In genomic region chr19:58353717-58354477, GRCh38 we compare ENCODE assay signal across 1 cellular context.
A peak's percentile ranks its signal among the peaks of the same experiment; 100 is the strongest.
TF ChIP-seq lines count a peak whose summit lies in the region.

No MANE protein-coding gene starts in this region.

TF ChIP-seq in HepG2, 621 proteins besides CTCF, POLR2A, EP300 and RAD21 (continued from another document and continues in another):
- TF ChIP-seq ZNF703 (CRISPR knock-in tag; IDR thresholded peaks at IDR 0.05; ENCODE audit: borderline replicate concordance), result no peak
- TF ChIP-seq SRSF9 (IDR thresholded peaks at IDR 0.05; ENCODE audit: borderline replicate concordance, insufficient read depth, low read depth, low read length, poor library complexity, severe bottlenecking), result no peak
- no peak for TF ChIP-seq ZFP41 (CRISPR knock-in tag; IDR thresholded peaks at IDR 0.05; ENCODE audit: borderline replicate concordance)
- no peak for TF ChIP-seq REST (IDR thresholded peaks at IDR 0.05; ENCODE audit: borderline replicate concordance in 1 of 2, low read depth in 1 of 2, low read length in 2 of 2)
- no peak for TF ChIP-seq CEBPB (IDR thresholded peaks at IDR 0.05; ENCODE audit: borderline replicate concordance, low read depth, low read length)
- no peak for TF ChIP-seq HDAC6 (IDR thresholded peaks at IDR 0.05; ENCODE audit: low read depth, low read length)
- TF ChIP-seq ZC3H13 (CRISPR knock-in tag; IDR thresholded peaks at IDR 0.05), result peak; percentile 76
- peak; percentile 75 for TF ChIP-seq ZMYM3 (CRISPR knock-in tag; IDR thresholded peaks at IDR 0.05)
- TF ChIP-seq ZNF30 (CRISPR knock-in tag; IDR thresholded peaks at IDR 0.05), result no peak
- TF ChIP-seq, protein P1, sequence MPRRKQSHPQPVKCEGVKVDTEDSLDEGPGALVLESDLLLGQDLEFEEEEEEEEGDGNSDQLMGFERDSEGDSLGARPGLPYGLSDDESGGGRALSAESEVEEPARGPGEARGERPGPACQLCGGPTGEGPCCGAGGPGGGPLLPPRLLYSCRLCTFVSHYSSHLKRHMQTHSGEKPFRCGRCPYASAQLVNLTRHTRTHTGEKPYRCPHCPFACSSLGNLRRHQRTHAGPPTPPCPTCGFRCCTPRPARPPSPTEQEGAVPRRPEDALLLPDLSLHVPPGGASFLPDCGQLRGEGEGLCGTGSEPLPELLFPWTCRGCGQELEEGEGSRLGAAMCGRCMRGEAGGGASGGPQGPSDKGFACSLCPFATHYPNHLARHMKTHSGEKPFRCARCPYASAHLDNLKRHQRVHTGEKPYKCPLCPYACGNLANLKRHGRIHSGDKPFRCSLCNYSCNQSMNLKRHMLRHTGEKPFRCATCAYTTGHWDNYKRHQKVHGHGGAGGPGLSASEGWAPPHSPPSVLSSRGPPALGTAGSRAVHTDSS (CRISPR knock-in tag; conservative IDR thresholded peaks at IDR 0.05), result no peak
- TF ChIP-seq SRSF1 (optimal IDR thresholded peaks at IDR 0.05; ENCODE audit: low read depth, low read length), result no peak
- TF ChIP-seq ZFP1 (CRISPR knock-in tag; IDR thresholded peaks at IDR 0.05), result no peak
- TF ChIP-seq ZNF235 (CRISPR knock-in tag; IDR thresholded peaks at IDR 0.05; ENCODE audit: borderline replicate concordance), result no peak
- no peak for TF ChIP-seq GATAD2A (CRISPR knock-in tag; IDR thresholded peaks at IDR 0.05)
- no peak for TF ChIP-seq SIN3B (IDR thresholded peaks at IDR 0.05; ENCODE audit: low read length)
- TF ChIP-seq MBNL3 (CRISPR knock-in tag; conservative IDR thresholded peaks at IDR 0.05), result no peak
- TF ChIP-seq, protein P2, sequence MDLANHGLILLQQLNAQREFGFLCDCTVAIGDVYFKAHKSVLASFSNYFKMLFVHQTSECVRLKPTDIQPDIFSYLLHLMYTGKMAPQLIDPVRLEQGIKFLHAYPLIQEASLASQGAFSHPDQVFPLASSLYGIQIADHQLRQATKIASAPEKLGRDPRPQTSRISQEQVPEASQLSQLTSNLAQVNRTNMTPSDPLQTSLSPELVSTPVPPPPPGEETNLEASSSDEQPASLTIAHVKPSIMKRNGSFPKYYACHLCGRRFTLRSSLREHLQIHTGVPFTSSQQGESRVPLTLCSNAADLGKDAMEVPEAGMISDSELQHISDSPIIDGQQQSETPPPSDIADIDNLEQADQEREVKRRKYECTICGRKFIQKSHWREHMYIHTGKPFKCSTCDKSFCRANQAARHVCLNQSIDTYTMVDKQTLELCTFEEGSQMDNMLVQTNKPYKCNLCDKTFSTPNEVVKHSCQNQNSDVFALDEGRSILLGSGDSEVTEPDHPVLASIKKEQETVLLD (CRISPR knock-in tag; IDR thresholded peaks at IDR 0.05; ENCODE audit: low read depth), result no peak
- TF ChIP-seq XRCC5 (optimal IDR thresholded peaks at IDR 0.05; ENCODE audit: low read length), result no peak
- no peak for TF ChIP-seq ELK4 (CRISPR knock-in tag; IDR thresholded peaks at IDR 0.05; ENCODE audit: borderline replicate concordance)
- TF ChIP-seq POGK (CRISPR knock-in tag; conservative IDR thresholded peaks at IDR 0.05), result no peak
- TF ChIP-seq ZNF850 (CRISPR knock-in tag; conservative IDR thresholded peaks at IDR 0.05), result no peak
- TF ChIP-seq, protein P3, sequence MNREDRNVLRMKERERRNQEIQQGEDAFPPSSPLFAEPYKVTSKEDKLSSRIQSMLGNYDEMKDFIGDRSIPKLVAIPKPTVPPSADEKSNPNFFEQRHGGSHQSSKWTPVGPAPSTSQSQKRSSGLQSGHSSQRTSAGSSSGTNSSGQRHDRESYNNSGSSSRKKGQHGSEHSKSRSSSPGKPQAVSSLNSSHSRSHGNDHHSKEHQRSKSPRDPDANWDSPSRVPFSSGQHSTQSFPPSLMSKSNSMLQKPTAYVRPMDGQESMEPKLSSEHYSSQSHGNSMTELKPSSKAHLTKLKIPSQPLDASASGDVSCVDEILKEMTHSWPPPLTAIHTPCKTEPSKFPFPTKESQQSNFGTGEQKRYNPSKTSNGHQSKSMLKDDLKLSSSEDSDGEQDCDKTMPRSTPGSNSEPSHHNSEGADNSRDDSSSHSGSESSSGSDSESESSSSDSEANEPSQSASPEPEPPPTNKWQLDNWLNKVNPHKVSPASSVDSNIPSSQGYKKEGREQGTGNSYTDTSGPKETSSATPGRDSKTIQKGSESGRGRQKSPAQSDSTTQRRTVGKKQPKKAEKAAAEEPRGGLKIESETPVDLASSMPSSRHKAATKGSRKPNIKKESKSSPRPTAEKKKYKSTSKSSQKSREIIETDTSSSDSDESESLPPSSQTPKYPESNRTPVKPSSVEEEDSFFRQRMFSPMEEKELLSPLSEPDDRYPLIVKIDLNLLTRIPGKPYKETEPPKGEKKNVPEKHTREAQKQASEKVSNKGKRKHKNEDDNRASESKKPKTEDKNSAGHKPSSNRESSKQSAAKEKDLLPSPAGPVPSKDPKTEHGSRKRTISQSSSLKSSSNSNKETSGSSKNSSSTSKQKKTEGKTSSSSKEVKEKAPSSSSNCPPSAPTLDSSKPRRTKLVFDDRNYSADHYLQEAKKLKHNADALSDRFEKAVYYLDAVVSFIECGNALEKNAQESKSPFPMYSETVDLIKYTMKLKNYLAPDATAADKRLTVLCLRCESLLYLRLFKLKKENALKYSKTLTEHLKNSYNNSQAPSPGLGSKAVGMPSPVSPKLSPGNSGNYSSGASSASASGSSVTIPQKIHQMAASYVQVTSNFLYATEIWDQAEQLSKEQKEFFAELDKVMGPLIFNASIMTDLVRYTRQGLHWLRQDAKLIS (CRISPR knock-in tag; IDR thresholded peaks at IDR 0.05), result no peak
- TF ChIP-seq ZNF530 (CRISPR knock-in tag; IDR thresholded peaks at IDR 0.05; ENCODE audit: low read depth), result 0 out of 2 replicates have a peak, but pooled peaks have one; percentile 49
- peak; percentile 43; the same call in 1 of the 2 replicates for TF ChIP-seq HOXA3 (CRISPR knock-in tag; IDR thresholded peaks at IDR 0.05)
- no peak for TF ChIP-seq ELF3 (CRISPR knock-in tag; IDR thresholded peaks at IDR 0.05)
- TF ChIP-seq MYNN (CRISPR knock-in tag; IDR thresholded peaks at IDR 0.05; ENCODE audit: low read depth), result no peak
- TF ChIP-seq POGZ (CRISPR knock-in tag; IDR thresholded peaks at IDR 0.05), result no peak
- TF ChIP-seq NR2C2 (CRISPR knock-in tag; IDR thresholded peaks at IDR 0.05; ENCODE audit: borderline replicate concordance), result peak; percentile 44; the same call in 1 of the 2 replicates
- no peak for TF ChIP-seq NFATC3 (CRISPR knock-in tag; IDR thresholded peaks at IDR 0.05)
- no peak for TF ChIP-seq ZNF773 (CRISPR knock-in tag; IDR thresholded peaks at IDR 0.05; ENCODE audit: borderline replicate concordance)
- peak; percentile 27 for TF ChIP-seq ASH2L (IDR thresholded peaks at IDR 0.05; ENCODE audit: insufficient read length, low read depth, low read length)
- peak; percentile 52 for TF ChIP-seq PHF20 (CRISPR knock-in tag; IDR thresholded peaks at IDR 0.05)
- TF ChIP-seq FOXJ3 (CRISPR knock-in tag; IDR thresholded peaks at IDR 0.05; ENCODE audit: borderline replicate concordance), result peak; percentile 61; the same call in 1 of the 2 replicates
- TF ChIP-seq HOXD1 (CRISPR knock-in tag; IDR thresholded peaks at IDR 0.05), result no peak
- 0 out of 2 replicates have a peak, but pooled peaks have one; percentile 64 for TF ChIP-seq ZNF558 (CRISPR knock-in tag; IDR thresholded peaks at IDR 0.05; ENCODE audit: borderline replicate concordance)
- no peak for TF ChIP-seq ZNF510 (CRISPR knock-in tag; IDR thresholded peaks at IDR 0.05; ENCODE audit: low read depth)
- TF ChIP-seq, protein P4, sequence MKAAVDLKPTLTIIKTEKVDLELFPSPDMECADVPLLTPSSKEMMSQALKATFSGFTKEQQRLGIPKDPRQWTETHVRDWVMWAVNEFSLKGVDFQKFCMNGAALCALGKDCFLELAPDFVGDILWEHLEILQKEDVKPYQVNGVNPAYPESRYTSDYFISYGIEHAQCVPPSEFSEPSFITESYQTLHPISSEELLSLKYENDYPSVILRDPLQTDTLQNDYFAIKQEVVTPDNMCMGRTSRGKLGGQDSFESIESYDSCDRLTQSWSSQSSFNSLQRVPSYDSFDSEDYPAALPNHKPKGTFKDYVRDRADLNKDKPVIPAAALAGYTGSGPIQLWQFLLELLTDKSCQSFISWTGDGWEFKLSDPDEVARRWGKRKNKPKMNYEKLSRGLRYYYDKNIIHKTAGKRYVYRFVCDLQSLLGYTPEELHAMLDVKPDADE (CRISPR knock-in tag; IDR thresholded peaks at IDR 0.05), result no peak
- TF ChIP-seq ZNF770 (CRISPR knock-in tag; IDR thresholded peaks at IDR 0.05), result peak; percentile 90
- TF ChIP-seq, protein P5, sequence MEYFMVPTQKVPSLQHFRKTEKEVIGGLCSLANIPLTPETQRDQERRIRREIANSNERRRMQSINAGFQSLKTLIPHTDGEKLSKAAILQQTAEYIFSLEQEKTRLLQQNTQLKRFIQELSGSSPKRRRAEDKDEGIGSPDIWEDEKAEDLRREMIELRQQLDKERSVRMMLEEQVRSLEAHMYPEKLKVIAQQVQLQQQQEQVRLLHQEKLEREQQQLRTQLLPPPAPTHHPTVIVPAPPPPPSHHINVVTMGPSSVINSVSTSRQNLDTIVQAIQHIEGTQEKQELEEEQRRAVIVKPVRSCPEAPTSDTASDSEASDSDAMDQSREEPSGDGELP (IDR thresholded peaks at IDR 0.05; ENCODE audit: borderline replicate concordance, low read depth), result no peak
- TF ChIP-seq ZNF24 (IDR thresholded peaks at IDR 0.05), result no peak
- peak; percentile 47 for TF ChIP-seq BORCS8-MEF2B (CRISPR knock-in tag; IDR thresholded peaks at IDR 0.05)
- 0 out of 2 replicates have a peak, but pooled peaks have one; percentile 5 for TF ChIP-seq MAZ (IDR thresholded peaks at IDR 0.05; ENCODE audit: borderline replicate concordance, low read depth, low read length)
- TF ChIP-seq MAZ (CRISPR knock-in tag; IDR thresholded peaks at IDR 0.05; ENCODE audit: low read depth), result no peak
- TF ChIP-seq ZNF274 (CRISPR knock-in tag; IDR thresholded peaks at IDR 0.05), result 0 out of 2 replicates have a peak, but pooled peaks have one; percentile 13
- no peak for TF ChIP-seq ZBTB38 (CRISPR knock-in tag; IDR thresholded peaks at IDR 0.05)
- no peak for TF ChIP-seq ZNF567 (CRISPR knock-in tag; IDR thresholded peaks at IDR 0.05; ENCODE audit: borderline replicate concordance)
- TF ChIP-seq ZBTB1 (CRISPR knock-in tag; IDR thresholded peaks at IDR 0.05; ENCODE audit: borderline replicate concordance), result no peak
- 0 out of 2 replicates have a peak, but pooled peaks have one; percentile 18 for TF ChIP-seq NR0B2 (CRISPR knock-in tag; IDR thresholded peaks at IDR 0.05)
